ENCODE assay signal across 28 cellular contexts in genomic region chr7:155270876-155271275, GRCh38.
"Had no signal": no experiment of that assay in that cellular context is flagged by ENCODE, and none has a peak within 500 bp of the region (broad histone marks: within the 10 kb centered on the region; RNA-seq: fewer than 3 reads in every experiment).

No MANE protein-coding gene starts in this region.

- H3K9me3 ChIP-seq: left ventricle myocardium inferior, neutrophil, ovary, right atrium auricular region, spleen, tibial nerve, upper lobe of left lung had no signal

- H3K27me3 ChIP-seq: hepatocyte, neural progenitor cell, neutrophil, ovary, right atrium auricular region, tibial nerve, upper lobe of left lung had no signal

- H3K79me2 ChIP-seq: hepatocyte had no signal

- H3K4me3 Mint-ChIP-seq: mesothelial cell of epicardium; naive B cell; natural killer cell; nephron progenitor cell; neural progenitor cell; stimulated activated memory B cell treated with anti-CD40 and anti-IgM and Interleukin-4, amounts not matched to agents 10 μg/mL and 1 μg/mL and 100 μg/mL, for 72 hours; stimulated activated naive CD8-positive, alpha-beta T cell treated with anti-CD3 and anti-CD28 coated beads, Interleukin-15, amount 100 ng/mL, for 72 hours had no signal

- ATAC-seq: natural killer cell; sciatic nerve; stimulated activated memory B cell treated with anti-CD40 and anti-IgM and Interleukin-4, amounts not matched to agents 10 μg/mL and 1 μg/mL and 100 μg/mL, for 72 hours; stimulated activated naive CD8-positive, alpha-beta T cell treated with anti-CD3 and anti-CD28 coated beads, Interleukin-15, amount 100 ng/mL, for 72 hours had no signal

- H3K9ac ChIP-seq: neural progenitor cell had no signal

- H3K27ac Mint-ChIP-seq: mesothelial cell of epicardium; naive B cell; natural killer cell; nephron progenitor cell; neural progenitor cell; progenitor cell of endocrine pancreas; stimulated activated memory B cell treated with anti-CD40 and anti-IgM and Interleukin-4, amounts not matched to agents 10 μg/mL and 1 μg/mL and 100 μg/mL, for 72 hours; stimulated activated naive CD8-positive, alpha-beta T cell treated with anti-CD3 and anti-CD28 coated beads, Interleukin-15, amount 100 ng/mL, for 72 hours had no signal

- H3K27ac ChIP-seq: hepatocyte, left ventricle myocardium inferior, neural progenitor cell, neutrophil, ovary, right atrium auricular region, spleen, tibial nerve, upper lobe of left lung had no signal

- FAIRE-seq: small intestine had no signal

- H2AFZ ChIP-seq: hepatocyte, neural progenitor cell had no signal

- H3K36me3 Mint-ChIP-seq: mesothelial cell of epicardium; naive B cell; natural killer cell; neural progenitor cell; stimulated activated memory B cell treated with anti-CD40 and anti-IgM and Interleukin-4, amounts not matched to agents 10 μg/mL and 1 μg/mL and 100 μg/mL, for 72 hours had no signal

- H3K4me1 Mint-ChIP-seq: mesothelial cell of epicardium; naive B cell; natural killer cell; neural progenitor cell; stimulated activated memory B cell treated with anti-CD40 and anti-IgM and Interleukin-4, amounts not matched to agents 10 μg/mL and 1 μg/mL and 100 μg/mL, for 72 hours; stimulated activated naive CD8-positive, alpha-beta T cell treated with anti-CD3 and anti-CD28 coated beads, Interleukin-15, amount 100 ng/mL, for 72 hours had no signal

- H3K4me1 ChIP-seq: left ventricle myocardium inferior, neural progenitor cell, right atrium auricular region, spleen, upper lobe of left lung had no signal

- H3K9me3 Mint-ChIP-seq: naive B cell; natural killer cell; stimulated activated memory B cell treated with anti-CD40 and anti-IgM and Interleukin-4, amounts not matched to agents 10 μg/mL and 1 μg/mL and 100 μg/mL, for 72 hours; stimulated activated naive CD8-positive, alpha-beta T cell treated with anti-CD3 and anti-CD28 coated beads, Interleukin-15, amount 100 ng/mL, for 72 hours had no signal

- H3K4me2 ChIP-seq: hepatocyte, neural progenitor cell had no signal

- H3K36me3 ChIP-seq: left ventricle myocardium inferior, neural progenitor cell, neutrophil, ovary, right atrium auricular region, spleen, tibial nerve, upper lobe of left lung had no signal

- DNase-seq: islet precursor cell; left ventricle myocardium inferior; mesendoderm; naive B cell; natural killer cell; nephron progenitor cell; occipital lobe; ovary; stimulated activated CD4-positive, alpha-beta T cell treated with anti-CD3 and anti-CD28 coated beads, Interleukin-1b, Interleukin-23, amount 100 ng/mL, for 48 hours; stimulated activated CD4-positive, alpha-beta T cell treated with anti-CD3 and anti-CD28 coated beads, Interleukin-2, amount 100 ng/mL, for 48 hours; stimulated activated CD4-positive, alpha-beta T cell treated with anti-CD3 and anti-CD28 coated beads, Interleukin-4, amount 100 ng/mL, for 4 hours; stimulated activated CD8-positive, alpha-beta memory T cell treated with anti-CD3 and anti-CD28 coated beads, Interleukin-4, amount 100 ng/mL, for 48 hours; stimulated activated naive CD4-positive, alpha-beta T cell treated with Interleukin-2 at 50 U/mL for 16 hours; stimulated activated naive CD8-positive, alpha-beta T cell treated with anti-CD3 and anti-CD28 coated beads, Interleukin-15, amount 100 ng/mL, for 72 hours; substantia nigra; upper lobe of left lung had no signal

- H3K4me3 ChIP-seq: hepatocyte, left ventricle myocardium inferior, lung, neural progenitor cell, ovary, right atrium auricular region, spleen, tibial nerve, upper lobe of left lung had no signal
